In the genomic region with DNA sequence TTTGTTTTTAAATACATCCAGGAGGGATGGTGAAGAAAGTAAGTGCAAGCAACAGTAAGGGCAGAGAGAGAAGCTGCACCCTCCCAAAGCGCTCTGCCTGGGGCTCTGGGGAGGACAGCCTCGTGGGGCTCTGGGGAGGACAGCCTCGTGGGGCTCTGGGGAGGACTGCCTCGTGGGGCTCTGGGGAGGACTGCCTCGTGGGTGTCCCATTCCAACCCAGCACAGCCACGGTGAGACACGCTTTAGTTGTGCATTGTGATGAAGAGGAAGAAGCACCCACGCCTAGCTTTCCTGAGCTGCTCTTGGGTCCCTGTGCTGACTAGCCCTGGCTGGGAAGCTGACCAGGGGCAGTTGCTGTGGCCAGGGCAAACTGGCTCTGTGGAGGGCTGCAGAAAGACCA, we compare ENCODE assay signal across 28 cellular contexts.
"Had no signal": no experiment of that assay in that cellular context is flagged by ENCODE, and none has a peak within 500 bp of the region (broad histone marks: within the 10 kb centered on the region; RNA-seq: fewer than 3 reads in every experiment).

No MANE protein-coding gene starts in this region.

- H3K4me3 Mint-ChIP-seq: activated CD8-positive, alpha-beta T cell treated with anti-CD3 and anti-CD28 coated beads for 36 hours; activated naive CD8-positive, alpha-beta T cell; activated T-cell treated with anti-CD3 and anti-CD28 coated beads, Interleukin-2, amount 50 U/mL, for 4 hours; activated T-helper 17 cell treated with anti-CD3 and anti-CD28 coated beads, Interleukin-2, amount 50 U/mL, for 72 hours; central memory CD8-positive, alpha-beta T cell; dendritic cell treated with granulocyte-macrophage colony-stimulating factor and Interleukin-4, amounts not matched to agents 40 ng/mL and 50 ng/mL, for 4 days; effector memory CD8-positive, alpha-beta T cell had no signal

- H3K4me1 ChIP-seq: esophagus squamous epithelium, gastroesophageal sphincter, heart right ventricle had no signal

- H3K9me3 Mint-ChIP-seq: activated CD8-positive, alpha-beta T cell treated with anti-CD3 and anti-CD28 coated beads for 36 hours; activated T-cell treated with anti-CD3 and anti-CD28 coated beads, Interleukin-2, amount 50 U/mL, for 4 hours; activated T-helper 17 cell treated with anti-CD3 and anti-CD28 coated beads, Interleukin-2, amount 50 U/mL, for 72 hours; central memory CD8-positive, alpha-beta T cell; dendritic cell treated with granulocyte-macrophage colony-stimulating factor and Interleukin-4, amounts not matched to agents 40 ng/mL and 50 ng/mL, for 4 days; effector memory CD8-positive, alpha-beta T cell had no signal

- DNase-seq: activated CD4-positive, alpha-beta T cell treated with anti-CD3 and anti-CD28 coated beads for 1 hour; activated CD4-positive, alpha-beta T cell treated with anti-CD3 and anti-CD28 coated beads for 48 hours; activated CD4-positive, alpha-beta T cell treated with anti-CD3 and anti-CD28 coated beads, Interleukin-2, amount 50 U/mL, for 1 hour; activated CD4-positive, alpha-beta T cell treated with anti-CD3 and anti-CD28 coated beads, Interleukin-2, amount 50 U/mL, for 48 hours; activated CD8-positive, alpha-beta memory T cell treated with anti-CD3 and anti-CD28 coated beads for 24 hours; activated CD8-positive, alpha-beta T cell treated with anti-CD3 and anti-CD28 coated beads for 36 hours; activated effector memory CD4-positive, alpha-beta T cell treated with Interleukin-2 at 50 U/mL for 16 hours; activated gamma-delta T cell treated with Interleukin-2 at 50 U/mL for 16 hours; activated naive CD4-positive, alpha-beta T cell treated with anti-CD3 and anti-CD28 coated beads, Interleukin-2, amount 50 U/mL, for 16 hours; activated naive CD4-positive, alpha-beta T cell treated with Interleukin-2 at 50 U/mL for 16 hours; activated T-cell treated with anti-CD3 and anti-CD28 coated beads, Interleukin-2, amount 50 U/mL, for 4 hours; amniotic stem cell; brain microvascular endothelial cell; dorsolateral prefrontal cortex; effector memory CD8-positive, alpha-beta T cell; esophagus squamous epithelium; foreskin melanocyte; heart right ventricle; T-helper 2 cell had no signal

- H3K36me3 Mint-ChIP-seq: activated naive CD8-positive, alpha-beta T cell had no signal

- H3K27ac Mint-ChIP-seq: activated CD8-positive, alpha-beta T cell treated with anti-CD3 and anti-CD28 coated beads for 36 hours; activated naive CD8-positive, alpha-beta T cell; activated T-helper 17 cell treated with anti-CD3 and anti-CD28 coated beads, Interleukin-2, amount 50 U/mL, for 72 hours; dendritic cell treated with granulocyte-macrophage colony-stimulating factor and Interleukin-4, amounts not matched to agents 40 ng/mL and 50 ng/mL, for 4 days; effector memory CD8-positive, alpha-beta T cell had no signal

- ATAC-seq: activated CD8-positive, alpha-beta T cell treated with anti-CD3 and anti-CD28 coated beads for 36 hours; activated T-cell treated with anti-CD3 and anti-CD28 coated beads, Interleukin-2, amount 50 U/mL, for 4 hours; activated T-helper 17 cell treated with anti-CD3 and anti-CD28 coated beads, Interleukin-2, amount 50 U/mL, for 72 hours; effector memory CD8-positive, alpha-beta T cell; gastroesophageal sphincter had no signal

- H3K36me3 ChIP-seq: brain microvascular endothelial cell, esophagus squamous epithelium, gastroesophageal sphincter, heart right ventricle had no signal

- H3K9me3 ChIP-seq: esophagus squamous epithelium, gastroesophageal sphincter, heart right ventricle had no signal

- FAIRE-seq: astrocyte, bronchial epithelial cell had no signal

- H3K4me1 Mint-ChIP-seq: activated T-helper 17 cell treated with anti-CD3 and anti-CD28 coated beads, Interleukin-2, amount 50 U/mL, for 72 hours; central memory CD8-positive, alpha-beta T cell had no signal

- H3K4me3 ChIP-seq: coronary artery, dorsolateral prefrontal cortex, esophagus squamous epithelium, gastroesophageal sphincter, heart right ventricle had no signal

- H3K27me3 ChIP-seq: brain microvascular endothelial cell, gastroesophageal sphincter, heart right ventricle had no signal

- H3K27ac ChIP-seq: brain microvascular endothelial cell, coronary artery, dorsolateral prefrontal cortex, epithelial cell of prostate, esophagus squamous epithelium, gastroesophageal sphincter, heart right ventricle had no signal
